20 cellular contexts compared by ENCODE assay signal in genomic region chr20:45392733-45393132, GRCh38. TPM values are rescaled to one million over a fixed set of nuclear protein-coding genes. Genes with fewer than 3 reads are reported as not detected.
DNase-seq lines count a peak whose midpoint lies in the region; ATAC-seq and TF ChIP-seq lines count a peak whose summit lies in the region.
"Had no signal": no experiment of that assay in that cellular context is flagged by ENCODE, and none has a peak within 500 bp of the region (broad histone marks: within the 10 kb centered on the region; RNA-seq: fewer than 3 reads in every experiment).

No MANE protein-coding gene starts in this region.

- H3K18ac ChIP-seq in mesendoderm (ENCODE audit: low read length): no peak overlapping the region

- H2BK15ac ChIP-seq in mesendoderm (replicated peaks; ENCODE audit: low read depth): no peak overlapping the region

- H2BK120ac ChIP-seq in mesendoderm (ENCODE audit: low read depth, low read length): no peak overlapping the region

- no peaks in the 10 kb centered on the region for H3K36me3 ChIP-seq in HEK293 (ENCODE audit: control insufficient read depth in 2 of 2, insufficient read depth in 1 of 2, low read length in 2 of 2)
- no peaks in the 10 kb centered on the region for H3K36me3 ChIP-seq in mesendoderm (ENCODE audit: control insufficient read depth, insufficient read depth, low read length)
- H3K36me3 ChIP-seq in gastroesophageal sphincter: peaks cover 0 to 18% of the 10 kb centered on the region in 2 donors

- POLR2A ChIA-PET in HEK293 (lab: Yijun Ruan, JAX): interaction anchor here (1.7 kb wide), 1 partner anchor 23 kb away, joined by 5 read pairs; the partner anchor contains the start of gene PIGT

- WGBS in mesendoderm (ENCODE audit: extremely low coverage, insufficient coverage, low lambda C conversion rate): no CpG with 5 or more reads among the region's 3 CpGs
- WGBS in gastroesophageal sphincter (ENCODE audit: low coverage in 1 of 2), 2 donors: 78 to 88% methylated on average over 3 of the region's 3 CpGs

- H3K56ac ChIP-seq in mesendoderm (ENCODE audit: low read length): no peak overlapping the region

- ATAC-seq in HG02571 (IDR thresholded peaks at IDR 0.05; ENCODE audit: unreplicated experiment) (no peak), gastroesophageal sphincter (no peak), HG03565 (IDR thresholded peaks at IDR 0.05; ENCODE audit: unreplicated experiment) (no peak)
- ATAC-seq: sciatic nerve; stimulated activated effector memory CD8-positive, alpha-beta T cell treated with anti-CD3 and anti-CD28 coated beads, Interleukin-12 subunit alpha, Interleukin-12 subunit beta, amount 100 ng/mL, for 72 hours had no signal

- CTCF ChIA-PET in HEK293 (lab: Yijun Ruan, JAX): interaction anchor here (0.6 to 1.2 kb wide), 5 partner anchors 20 to 1126 kb away, joined by 4 to 13 read pairs (median 6); no protein-coding TSS in a partner anchor

- TF ChIP-seq EP300 in gastroesophageal sphincter (IDR thresholded peaks at IDR 0.05): no peak

- H3K9ac ChIP-seq in mesendoderm (ENCODE audit: low read length): no peak overlapping the region
- H3K9ac ChIP-seq: GM23248 had no signal

- H3K27ac ChIP-seq in C4-2B (no peak overlapping the region), HEK293 (ENCODE audit: extremely low read depth, low read depth, low read length) (no peak overlapping the region), angular gyrus (ENCODE audit: low read depth, low read length) (peak overlapping the region; percentile 19), mesendoderm (ENCODE audit: low read depth, low read length) (no peak overlapping the region), gastroesophageal sphincter (no peak overlapping the region)
- H3K27ac ChIP-seq: esophagus muscularis mucosa, GM23248 had no signal

- no peak overlapping the region for H3K4me2 ChIP-seq in mesendoderm (ENCODE audit: low read length)

- DNase-seq in mesendoderm: peak; percentile 37
- DNase-seq: activated naive CD8-positive, alpha-beta T cell treated with anti-CD3 and anti-CD28 coated beads, Interleukin-2, amount 10 ng/mL, durations not matched to agents 7 days and 5 days; CD4-positive, CD25-positive, alpha-beta regulatory T cell; cerebellar nuclear complex; GDM1; GM23248; Kasumi-1; NCI-H2029; stimulated activated CD4-positive, alpha-beta T cell treated with anti-CD3 and anti-CD28 coated beads, Interleukin-4, amount 100 ng/mL, for 4 hours; T-helper 1 cell had no signal

- no peak overlapping the region for H3K23ac ChIP-seq in mesendoderm (ENCODE audit: low read length)

- TF ChIP-seq POLR2A in gastroesophageal sphincter (IDR thresholded peaks at IDR 0.05): no peak

- H4K5ac ChIP-seq in mesendoderm (ENCODE audit: low read length): no peak overlapping the region

- H3K9me3 ChIP-seq in HEK293 (ENCODE audit: control insufficient read depth, insufficient read depth, low read depth, low read length) (no peaks in the 10 kb centered on the region), gastroesophageal sphincter (no peaks in the 10 kb centered on the region)
- H3K9me3 ChIP-seq: esophagus muscularis mucosa had no signal

- H2BK5ac ChIP-seq in mesendoderm (ENCODE audit: low read length): no peak overlapping the region

- H3K4ac ChIP-seq in mesendoderm (ENCODE audit: low read depth, low read length): no peak overlapping the region

- H4K8ac ChIP-seq in mesendoderm (ENCODE audit: low read depth, low read length): no peak overlapping the region

- H3K79me2 ChIP-seq in mesendoderm (ENCODE audit: control insufficient read depth, insufficient read depth, low read length): no peaks in the 10 kb centered on the region

- H3K4me3 ChIP-seq in HEK293 (ENCODE audit: low read depth, low read length): no peak overlapping the region
- H3K4me3 ChIP-seq in mesendoderm (ENCODE audit: low read length): no peak overlapping the region
- H3K4me3 ChIP-seq in gastroesophageal sphincter: no peak overlapping the region
- H3K4me3 ChIP-seq: esophagus muscularis mucosa, GM23248, lung had no signal

- TF ChIP-seq CTCF in C4-2B (conservative IDR thresholded peaks at IDR 0.05) (peak; percentile 15), HEK293 (tag by site-specific recombination; IDR thresholded peaks at IDR 0.05) (peak; percentile 45), gastroesophageal sphincter (IDR thresholded peaks at IDR 0.05) (no peak)

- H2AK5ac ChIP-seq in mesendoderm (ENCODE audit: low read length): no peak overlapping the region

- no peaks in the 10 kb centered on the region for H3K79me1 ChIP-seq in mesendoderm (ENCODE audit: low read length)

- no peaks in the 10 kb centered on the region for H3K4me1 ChIP-seq in HEK293 (ENCODE audit: control insufficient read depth, insufficient read depth, low read length)
- no peaks in the 10 kb centered on the region for H3K4me1 ChIP-seq in mesendoderm (ENCODE audit: control insufficient read depth, low read depth, low read length)
- no peaks in the 10 kb centered on the region for H3K4me1 ChIP-seq in gastroesophageal sphincter
- H3K4me1 ChIP-seq: esophagus muscularis mucosa had no signal

- H3K27me3 ChIP-seq in mesendoderm (ENCODE audit: insufficient read depth, low read length, poor library complexity) (no peaks in the 10 kb centered on the region), gastroesophageal sphincter (no peaks in the 10 kb centered on the region)
- H3K27me3 ChIP-seq: esophagus muscularis mucosa had no signal

TF ChIP-seq in HEK293, 187 proteins besides CTCF, POLR2A, EP300 and RAD21:
- no peak for TF ChIP-seq ZNF223 (tag by site-specific recombination; IDR thresholded peaks at IDR 0.05)
- TF ChIP-seq KLF7 (tag by site-specific recombination; IDR thresholded peaks at IDR 0.05; ENCODE audit: borderline replicate concordance): no peak
- 0 out of 2 replicates have a peak, but pooled peaks have one; percentile 7 for TF ChIP-seq PRDM1 (tag by site-specific recombination; IDR thresholded peaks at IDR 0.05)
- TF ChIP-seq ZNF398 (tag by site-specific recombination; IDR thresholded peaks at IDR 0.05): peak; percentile 31

RNA-seq across cellular contexts. Expression of gene TP53TG5, which starts 14.6 kb away (rescaled TPM):
- 0.07 TPM for polyA plus RNA-seq in mesendoderm (2013, experiment 1 of 2)
- polyA plus RNA-seq in mesendoderm (2013, experiment 2 of 2): not detected
- total RNA-seq in gastroesophageal sphincter: not detected
- total RNA-seq: activated naive CD8-positive, alpha-beta T cell treated with anti-CD3 and anti-CD28 coated beads, Interleukin-2, amount 10 ng/mL, durations not matched to agents 7 days and 5 days; CD4-positive, CD25-positive, alpha-beta regulatory T cell; GM23248; lung; sciatic nerve had no signal

RNA-seq across cellular contexts. Expression of gene DBNDD2, which starts 15.4 kb away (rescaled TPM):
- 17.5 TPM for polyA plus RNA-seq in mesendoderm (2013, experiment 1 of 2)
- 18.6 TPM for polyA plus RNA-seq in mesendoderm (2013, experiment 2 of 2)
- total RNA-seq in gastroesophageal sphincter: 100 to 1,000 TPM in 2 of 4 donors, 10 to 100 TPM in 2; 84.9 to 132 (median 106) TPM

RNA-seq across cellular contexts. Expression of gene PIGT, which starts 23.2 kb away (rescaled TPM):
- polyA plus RNA-seq in mesendoderm (2013, experiment 1 of 2): 67.2 TPM
- polyA plus RNA-seq in mesendoderm (2013, experiment 2 of 2): 65.0 TPM
- 10 to 100 TPM; 59.8 to 87.3 (median 67.6) TPM for total RNA-seq in gastroesophageal sphincter

RNA-seq across cellular contexts. Expression of gene SYS1, which starts 29.8 kb away (rescaled TPM):
- 13.8 TPM for polyA plus RNA-seq in mesendoderm (2013, experiment 1 of 2)
- polyA plus RNA-seq in mesendoderm (2013, experiment 2 of 2): 13.5 TPM
- 10 to 100 TPM; 29.3 to 55.3 (median 34.7) TPM for total RNA-seq in gastroesophageal sphincter

RNA-seq across cellular contexts. Expression of gene SDC4, which starts 44.5 kb away (rescaled TPM):
- polyA plus RNA-seq in mesendoderm (2013, experiment 1 of 2): 33.0 TPM
- polyA plus RNA-seq in mesendoderm (2013, experiment 2 of 2): 33.2 TPM
- 100 to 1,000 TPM in 1 of 4 donors, 10 to 100 TPM in 3; 75.1 to 182 (median 84.2) TPM for total RNA-seq in gastroesophageal sphincter

Comparison
In these comparisons a context has a peak if more than half of its experiments do, and no peak if none do; other contexts are left out.
1. CTCF ChIP-seq: peak in C4-2B (single experiment) and HEK293 (single experiment); none in gastroesophageal sphincter (0 of 4).